In the genomic region with DNA sequence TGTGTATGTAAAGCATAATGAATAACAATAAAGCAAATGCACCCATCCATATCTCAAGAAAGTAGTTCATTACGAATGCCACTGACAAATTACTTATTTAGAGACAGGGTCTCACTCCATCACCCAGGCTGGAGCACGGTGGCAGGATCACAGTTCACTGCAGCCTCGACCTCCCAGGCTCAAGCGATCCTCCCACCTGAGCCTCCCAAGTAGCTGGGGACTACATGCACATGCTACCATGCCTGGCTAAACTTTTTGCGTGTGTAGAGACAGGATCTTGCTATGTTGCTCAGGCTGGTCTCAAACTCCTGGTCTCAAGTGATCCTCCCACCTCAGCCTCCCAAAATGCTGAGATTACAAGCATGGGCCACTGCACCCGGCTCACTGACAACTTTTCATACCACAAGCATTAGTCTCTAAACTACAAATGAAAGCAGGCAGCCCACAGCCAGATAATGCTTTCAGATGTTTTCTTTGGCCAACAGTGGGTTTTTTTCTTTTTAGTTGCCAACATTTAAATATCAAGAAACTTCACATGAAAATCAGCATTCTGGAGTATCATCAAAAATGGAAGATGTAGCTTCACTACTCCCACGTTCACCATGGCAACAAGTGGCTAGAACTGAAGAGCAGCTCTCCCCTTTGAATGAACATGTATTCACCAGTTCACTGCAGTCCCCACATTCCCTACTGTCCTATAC, we compare ENCODE assay signal across 14 cellular contexts. TPM values are rescaled to one million over a fixed set of nuclear protein-coding genes. Genes with fewer than 3 reads are reported as not detected.
DNase-seq lines count a peak whose midpoint lies in the region; ATAC-seq, FAIRE-seq and TF ChIP-seq lines count a peak whose summit lies in the region.
"Had no signal": no experiment of that assay in that cellular context is flagged by ENCODE, and none has a peak within 500 bp of the region (broad histone marks: within the 10 kb centered on the region; RNA-seq: fewer than 3 reads in every experiment).

No MANE protein-coding gene starts in this region.

- POLR2A ChIA-PET in HepG2 (lab: Yijun Ruan, JAX): interaction anchor here (0.6 kb wide), 1 partner anchor 13 kb away, joined by 3 read pairs; no protein-coding TSS in a partner anchor

- CTCF ChIA-PET in HepG2 (lab: Yijun Ruan, JAX; ENCODE audit: low intra/inter-chr PET ratio, low total read pairs): no interaction called here

- no peak overlapping the region for H2AFZ ChIP-seq in ACC112 (ENCODE audit: low read length, unreplicated experiment)
- no peak overlapping the region for H2AFZ ChIP-seq in astrocyte (ENCODE audit: low read depth, low read length)
- H2AFZ ChIP-seq in HepG2 (ENCODE audit: low read length): no peak overlapping the region

- H3K4me1 Mint-ChIP-seq in astrocyte (ENCODE audit: low read depth, unreplicated experiment): peaks cover 13% of the 10 kb centered on the region
- H3K4me1 Mint-ChIP-seq in natural killer cell: peaks cover 48 to 58% of the 10 kb centered on the region in 2 donors

- H3K36me3 ChIP-seq in ACC112 (ENCODE audit: insufficient read depth, low read length) (peaks cover 4% of the 10 kb centered on the region; the same call in 1 of the 2 replicates), astrocyte (ENCODE audit: insufficient read depth, low read length) (no peaks in the 10 kb centered on the region), HepG2 (replicated peaks in 1 of 2; ENCODE audit: control insufficient read depth in 1 of 2, insufficient read depth in 2 of 2, low read length in 2 of 2) (peaks cover 0 to 7% of the 10 kb centered on the region in 2 experiments; a peak in 3 of 5 replicates)

- no peaks in the 10 kb centered on the region for H3K27me3 Mint-ChIP-seq in astrocyte (ENCODE audit: low read depth, unreplicated experiment)
- H3K27me3 Mint-ChIP-seq in natural killer cell (ENCODE audit: low read depth in 2 of 2): no peaks in the 10 kb centered on the region
- H3K27me3 Mint-ChIP-seq: naive thymus-derived CD4-positive, alpha-beta T cell had no signal

- H3K27ac Mint-ChIP-seq in astrocyte (ENCODE audit: unreplicated experiment): no peak overlapping the region
- no peak overlapping the region for H3K27ac Mint-ChIP-seq in natural killer cell

- ATAC-seq in HepG2 (no peak), GM18909 (IDR thresholded peaks at IDR 0.05; ENCODE audit: poor library complexity, unreplicated experiment) (no peak), natural killer cell (no peak), HG02798 (IDR thresholded peaks at IDR 0.05; ENCODE audit: poor library complexity, unreplicated experiment) (no peak)

- no peak for TF ChIP-seq POLR2A in HepG2 (IDR thresholded peaks at IDR 0.05; ENCODE audit: insufficient read depth in 1 of 2, low read depth in 2 of 2, low read length in 2 of 2)

- TF ChIP-seq CTCF in astrocyte (IDR thresholded peaks at IDR 0.05; ENCODE audit: insufficient read depth, low read depth, low read length): no peak
- no peak for TF ChIP-seq CTCF in HepG2 (CRISPR knock-in tag; IDR thresholded peaks at IDR 0.05)
- TF ChIP-seq CTCF in natural killer cell (IDR thresholded peaks at IDR 0.05): no peak

- H3K27me3 ChIP-seq in ACC112 (ENCODE audit: insufficient read depth, low read length) (no peaks in the 10 kb centered on the region), astrocyte (ENCODE audit: insufficient read depth, low read length) (no peaks in the 10 kb centered on the region), HepG2 (ENCODE audit: control insufficient read depth in 1 of 2, insufficient read depth in 2 of 2, low read length in 2 of 2) (no peaks in the 10 kb centered on the region)

- H3K4me2 ChIP-seq in astrocyte (ENCODE audit: low read length) (peak overlapping the region; percentile 48), HepG2 (ENCODE audit: low read depth, low read length) (no peak overlapping the region)

- H3K79me2 ChIP-seq in ACC112 (ENCODE audit: control insufficient read depth, insufficient read depth, low read length, unreplicated experiment): peaks cover 94% of the 10 kb centered on the region
- peaks cover 96% of the 10 kb centered on the region for H3K79me2 ChIP-seq in astrocyte (ENCODE audit: insufficient read depth, low read length)
- peaks cover 95% of the 10 kb centered on the region for H3K79me2 ChIP-seq in HepG2 (ENCODE audit: insufficient read depth, low read length)

- no peak for TF ChIP-seq EP300 in HepG2 (IDR thresholded peaks at IDR 0.05; ENCODE audit: low read depth in 2 of 2, low read length in 2 of 2)
- no peak for TF ChIP-seq EP300 in HepG2 (CRISPR knock-in tag; IDR thresholded peaks at IDR 0.05; ENCODE audit: borderline replicate concordance)

- H3K27ac ChIP-seq in ACC112 (ENCODE audit: low read depth, low read length): peak overlapping the region; percentile 84
- H3K27ac ChIP-seq in astrocyte (ENCODE audit: low read depth, low read length): peak overlapping the region; percentile 29
- H3K27ac ChIP-seq in HepG2 (ENCODE audit: extremely low read length, insufficient read depth, low read length): no peak overlapping the region

- H3K9me3 ChIP-seq in astrocyte (ENCODE audit: insufficient read depth, low read depth, low read length) (no peaks in the 10 kb centered on the region), HepG2 (ENCODE audit: low read length) (no peaks in the 10 kb centered on the region)

- peaks cover 81% of the 10 kb centered on the region for H4K20me1 ChIP-seq in astrocyte (ENCODE audit: insufficient read depth, low read length)
- H4K20me1 ChIP-seq in HepG2 (ENCODE audit: insufficient read depth, low read length): peaks cover 29% of the 10 kb centered on the region

- H3K9me3 Mint-ChIP-seq in astrocyte (ENCODE audit: unreplicated experiment) (no peaks in the 10 kb centered on the region), natural killer cell (no peaks in the 10 kb centered on the region)
- H3K9me3 Mint-ChIP-seq: naive thymus-derived CD4-positive, alpha-beta T cell had no signal

- no TSS peak for BruUV-seq in HepG2 (replicated peaks; lab: Mats Ljungman, UMichigan)

- H3K4me3 Mint-ChIP-seq in astrocyte (ENCODE audit: unreplicated experiment) (no peak overlapping the region), natural killer cell (no peak overlapping the region)

- peaks cover 8% of the 10 kb centered on the region for H3K36me3 Mint-ChIP-seq in astrocyte (ENCODE audit: low read depth, unreplicated experiment)
- H3K36me3 Mint-ChIP-seq in natural killer cell: no peaks in the 10 kb centered on the region

- intact Hi-C loops in HepG2 (cut with micrococcal nuclease; ENCODE audit: unreplicated experiment): no loop called here
- intact Hi-C loops in natural killer cell (cut with micrococcal nuclease): no loop called here

- DNase-seq in GM19239 (ENCODE audit: insufficient read length, low spot score) (no peak), astrocyte (ENCODE audit: low read depth) (peak; percentile 92), HepG2 (ENCODE audit: low spot score) (no peak), natural killer cell (no peak), ureter (ENCODE audit: low spot score) (no peak)
- DNase-seq: activated CD4-positive, alpha-beta T cell treated with anti-CD3 and anti-CD28 coated beads for 48 hours; activated effector memory CD4-positive, alpha-beta T cell treated with anti-CD3 and anti-CD28 coated beads, Interleukin-2, amount 50 U/mL, for 16 hours; naive thymus-derived CD4-positive, alpha-beta T cell; NCI-H2107 had no signal

- FAIRE-seq in GM19239 (lab: Jason Lieb, UNC): peak; percentile 68
- no peak for FAIRE-seq in astrocyte (lab: Jason Lieb, UNC)
- no peak for FAIRE-seq in HepG2 (lab: Jason Lieb, UNC)
- FAIRE-seq: colon, keratinocyte had no signal

- WGBS in HepG2 (ENCODE audit: low lambda C conversion rate): 90% methylated on average over 7 of the region's 7 CpGs

- H3K4me3 ChIP-seq in ACC112 (ENCODE audit: low read depth, low read length) (no peak overlapping the region; the same call in 1 of the 2 replicates), astrocyte (ENCODE audit: insufficient read depth, low read depth, low read length) (no peak overlapping the region), HepG2 (replicated peaks in 1 of 3; ENCODE audit: insufficient read depth in 1 of 3, low read depth in 2 of 3, low read length in 3 of 3) (no peak overlapping the region)

- H3K4me1 ChIP-seq in ACC112 (ENCODE audit: control insufficient read depth, insufficient read depth, low read length, unreplicated experiment) (peaks cover 65% of the 10 kb centered on the region), astrocyte (ENCODE audit: insufficient read depth, low read length) (peaks cover 29% of the 10 kb centered on the region), HepG2 (ENCODE audit: insufficient read depth, low read length) (peaks cover 54% of the 10 kb centered on the region)

- no peak for TF ChIP-seq RAD21 in HepG2 (CRISPR knock-in tag; IDR thresholded peaks at IDR 0.05)

- in situ Hi-C loops in HepG2 (cut with HindIII; ENCODE audit: extremely low pct_ligation_motif_present, low pct_unique_long_range_greater_than_20kb): no loop called here

- H3K9ac ChIP-seq in astrocyte (ENCODE audit: low read length): no peak overlapping the region
- H3K9ac ChIP-seq in HepG2 (ENCODE audit: insufficient read depth, low read depth, low read length): no peak overlapping the region

RNA-seq across cellular contexts. Expression of a gene that starts 7.7 kb away (rescaled TPM):
- total RNA-seq in astrocyte (71.2 and 75.2 TPM in 2 replicates), HepG2 (2016; rRNA removed; fragmentation: Illumina TruSeq; extraction: Trizol) (24.6 and 43.8 TPM in 2 replicates), natural killer cell (10 to 100 TPM; 67.0 to 85.7 (median 84.7) TPM), ureter (64.7 TPM)
- total RNA-seq in HepG2 (2016; cell fraction: cytosol; rRNA removed; fragmentation: Illumina TruSeq; extraction: Trizol; ENCODE audit: low read depth): 13.5 and 14.6 TPM in 2 replicates
- total RNA-seq in HepG2 (2016; cell fraction: insoluble cytoplasmic fraction; rRNA removed; fragmentation: Illumina TruSeq; extraction: Trizol): 22.9 and 34.1 TPM in 2 replicates
- 38.2 and 42.2 TPM in 2 replicates for total RNA-seq in HepG2 (2016; cell fraction: membrane; rRNA removed; fragmentation: Illumina TruSeq; extraction: Trizol)
- 51.5 and 56.4 TPM in 2 replicates for total RNA-seq in HepG2 (2016; cell fraction: nucleus; rRNA removed; fragmentation: Illumina TruSeq; extraction: Trizol)
- polyA plus RNA-seq in HepG2 (2011; rRNA removed): 18.7 and 20.8 TPM in 2 replicates
- polyA plus RNA-seq in HepG2 (2011; cell fraction: cytosol; rRNA removed): 12.9 and 15.6 TPM in 2 replicates
- 45.1 and 48.7 TPM in 2 replicates for polyA plus RNA-seq in HepG2 (2011; cell fraction: nucleus; rRNA removed)
- 43.9 and 44.3 TPM in 2 replicates for polyA plus RNA-seq in HepG2 (2012)
- polyA plus RNA-seq in HepG2 (2016; cell fraction: cytosol; fragmentation: Illumina TruSeq; extraction: Trizol; ENCODE audit: low read depth): 13.4 and 14.4 TPM in 2 replicates
- 50.2 and 64.9 TPM in 2 replicates for polyA plus RNA-seq in HepG2 (2016; cell fraction: insoluble cytoplasmic fraction; fragmentation: Illumina TruSeq; extraction: Trizol; ENCODE audit: low read depth)
- 28.7 and 35.1 TPM in 2 replicates for polyA plus RNA-seq in HepG2 (2016; cell fraction: membrane; fragmentation: Illumina TruSeq; extraction: Trizol; ENCODE audit: low read depth)
- 76.7 and 80.0 TPM in 2 replicates for polyA plus RNA-seq in HepG2 (2016; cell fraction: nucleus; fragmentation: Illumina TruSeq; extraction: Trizol; ENCODE audit: insufficient read depth, low read depth)
- 32.6 and 34.6 TPM in 2 replicates for polyA minus RNA-seq in HepG2 (2011; rRNA and poly(A)+ RNA removed; ENCODE audit: low replicate concordance)
- 25.9 and 33.1 TPM in 2 replicates for polyA minus RNA-seq in HepG2 (2011; cell fraction: cytosol; rRNA and poly(A)+ RNA removed)
- 83.6 and 90.6 TPM in 2 replicates for polyA minus RNA-seq in HepG2 (2011; cell fraction: nucleus; rRNA and poly(A)+ RNA removed)
